Comparison of ENCODE assay signal across 2 cellular contexts in the genomic region with DNA sequence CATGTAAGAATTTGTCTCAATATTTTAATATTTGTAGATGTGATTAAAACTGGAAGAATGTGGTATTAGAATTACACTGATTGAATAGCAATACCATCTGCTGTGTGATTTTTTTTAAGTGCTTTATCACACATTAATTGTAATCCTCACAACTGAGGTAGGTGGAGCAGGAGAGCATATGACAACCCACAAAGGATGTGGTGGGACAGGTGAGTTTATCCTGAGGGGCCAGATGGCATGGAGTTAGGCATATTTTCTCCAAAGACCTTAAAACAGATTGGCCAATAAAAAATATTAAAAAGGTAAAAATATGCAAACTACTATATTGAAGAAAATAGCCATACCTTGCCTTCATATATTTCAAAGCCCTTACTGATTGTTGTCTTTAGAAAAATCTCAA.
TF ChIP-seq lines count a peak whose summit lies in the region.

No MANE protein-coding gene starts in this region.

TF ChIP-seq in SK-N-SH treated with all-trans-retinoic acid at 6 μM for 48 hours, 23 proteins besides CTCF, POLR2A, EP300 and RAD21 (continued from another document):
- TF ChIP-seq, protein P1, sequence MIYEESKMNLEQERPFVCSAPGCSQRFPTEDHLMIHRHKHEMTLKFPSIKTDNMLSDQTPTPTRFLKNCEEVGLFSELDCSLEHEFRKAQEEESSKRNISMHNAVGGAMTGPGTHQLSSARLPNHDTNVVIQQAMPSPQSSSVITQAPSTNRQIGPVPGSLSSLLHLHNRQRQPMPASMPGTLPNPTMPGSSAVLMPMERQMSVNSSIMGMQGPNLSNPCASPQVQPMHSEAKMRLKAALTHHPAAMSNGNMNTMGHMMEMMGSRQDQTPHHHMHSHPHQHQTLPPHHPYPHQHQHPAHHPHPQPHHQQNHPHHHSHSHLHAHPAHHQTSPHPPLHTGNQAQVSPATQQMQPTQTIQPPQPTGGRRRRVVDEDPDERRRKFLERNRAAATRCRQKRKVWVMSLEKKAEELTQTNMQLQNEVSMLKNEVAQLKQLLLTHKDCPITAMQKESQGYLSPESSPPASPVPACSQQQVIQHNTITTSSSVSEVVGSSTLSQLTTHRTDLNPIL (CRISPR knock-in tag; IDR thresholded peaks at IDR 0.05; ENCODE audit: low read depth): no peak
- no peak for TF ChIP-seq ESRRG (CRISPR knock-in tag; IDR thresholded peaks at IDR 0.05)
- no peak for TF ChIP-seq GLIS3 (CRISPR knock-in tag; IDR thresholded peaks at IDR 0.05)
- TF ChIP-seq ZNF565 (CRISPR knock-in tag; conservative IDR thresholded peaks at IDR 0.05; ENCODE audit: low read depth): no peak
- TF ChIP-seq PPARA (CRISPR knock-in tag; IDR thresholded peaks at IDR 0.05; ENCODE audit: borderline replicate concordance): no peak
- no peak for TF ChIP-seq ZNF8 (CRISPR knock-in tag; IDR thresholded peaks at IDR 0.05)
- TF ChIP-seq, protein P2, sequence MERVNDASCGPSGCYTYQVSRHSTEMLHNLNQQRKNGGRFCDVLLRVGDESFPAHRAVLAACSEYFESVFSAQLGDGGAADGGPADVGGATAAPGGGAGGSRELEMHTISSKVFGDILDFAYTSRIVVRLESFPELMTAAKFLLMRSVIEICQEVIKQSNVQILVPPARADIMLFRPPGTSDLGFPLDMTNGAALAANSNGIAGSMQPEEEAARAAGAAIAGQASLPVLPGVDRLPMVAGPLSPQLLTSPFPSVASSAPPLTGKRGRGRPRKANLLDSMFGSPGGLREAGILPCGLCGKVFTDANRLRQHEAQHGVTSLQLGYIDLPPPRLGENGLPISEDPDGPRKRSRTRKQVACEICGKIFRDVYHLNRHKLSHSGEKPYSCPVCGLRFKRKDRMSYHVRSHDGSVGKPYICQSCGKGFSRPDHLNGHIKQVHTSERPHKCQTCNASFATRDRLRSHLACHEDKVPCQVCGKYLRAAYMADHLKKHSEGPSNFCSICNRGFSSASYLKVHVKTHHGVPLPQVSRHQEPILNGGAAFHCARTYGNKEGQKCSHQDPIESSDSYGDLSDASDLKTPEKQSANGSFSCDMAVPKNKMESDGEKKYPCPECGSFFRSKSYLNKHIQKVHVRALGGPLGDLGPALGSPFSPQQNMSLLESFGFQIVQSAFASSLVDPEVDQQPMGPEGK (CRISPR knock-in tag; IDR thresholded peaks at IDR 0.05; ENCODE audit: borderline replicate concordance): no peak; the same call in 1 of the 2 replicates
- no peak for TF ChIP-seq RARB (CRISPR knock-in tag; IDR thresholded peaks at IDR 0.05)
- TF ChIP-seq, protein P3, sequence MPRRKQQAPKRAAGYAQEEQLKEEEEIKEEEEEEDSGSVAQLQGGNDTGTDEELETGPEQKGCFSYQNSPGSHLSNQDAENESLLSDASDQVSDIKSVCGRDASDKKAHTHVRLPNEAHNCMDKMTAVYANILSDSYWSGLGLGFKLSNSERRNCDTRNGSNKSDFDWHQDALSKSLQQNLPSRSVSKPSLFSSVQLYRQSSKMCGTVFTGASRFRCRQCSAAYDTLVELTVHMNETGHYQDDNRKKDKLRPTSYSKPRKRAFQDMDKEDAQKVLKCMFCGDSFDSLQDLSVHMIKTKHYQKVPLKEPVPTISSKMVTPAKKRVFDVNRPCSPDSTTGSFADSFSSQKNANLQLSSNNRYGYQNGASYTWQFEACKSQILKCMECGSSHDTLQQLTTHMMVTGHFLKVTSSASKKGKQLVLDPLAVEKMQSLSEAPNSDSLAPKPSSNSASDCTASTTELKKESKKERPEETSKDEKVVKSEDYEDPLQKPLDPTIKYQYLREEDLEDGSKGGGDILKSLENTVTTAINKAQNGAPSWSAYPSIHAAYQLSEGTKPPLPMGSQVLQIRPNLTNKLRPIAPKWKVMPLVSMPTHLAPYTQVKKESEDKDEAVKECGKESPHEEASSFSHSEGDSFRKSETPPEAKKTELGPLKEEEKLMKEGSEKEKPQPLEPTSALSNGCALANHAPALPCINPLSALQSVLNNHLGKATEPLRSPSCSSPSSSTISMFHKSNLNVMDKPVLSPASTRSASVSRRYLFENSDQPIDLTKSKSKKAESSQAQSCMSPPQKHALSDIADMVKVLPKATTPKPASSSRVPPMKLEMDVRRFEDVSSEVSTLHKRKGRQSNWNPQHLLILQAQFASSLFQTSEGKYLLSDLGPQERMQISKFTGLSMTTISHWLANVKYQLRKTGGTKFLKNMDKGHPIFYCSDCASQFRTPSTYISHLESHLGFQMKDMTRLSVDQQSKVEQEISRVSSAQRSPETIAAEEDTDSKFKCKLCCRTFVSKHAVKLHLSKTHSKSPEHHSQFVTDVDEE (CRISPR knock-in tag; IDR thresholded peaks at IDR 0.05): no peak
- no peak for TF ChIP-seq ZC3H10 (CRISPR knock-in tag; IDR thresholded peaks at IDR 0.05)
- no peak for TF ChIP-seq TOX (CRISPR knock-in tag; IDR thresholded peaks at IDR 0.05; ENCODE audit: borderline replicate concordance)
- no peak for TF ChIP-seq SNAI2 (CRISPR knock-in tag; IDR thresholded peaks at IDR 0.05)
- no peak for TF ChIP-seq ISL1 (CRISPR knock-in tag; IDR thresholded peaks at IDR 0.05)
- no peak for TF ChIP-seq ZNF70 (CRISPR knock-in tag; IDR thresholded peaks at IDR 0.05)

TF ChIP-seq in SK-N-SH, 30 proteins besides CTCF, POLR2A, EP300 and RAD21 (continued from another document):
- TF ChIP-seq POLR2AphosphoS5 (IDR thresholded peaks at IDR 0.05; ENCODE audit: low read depth, low read length) (no peak), RXRA (IDR thresholded peaks at IDR 0.05; ENCODE audit: borderline replicate concordance, low read depth) (no peak), SMC3 (IDR thresholded peaks at IDR 0.05; ENCODE audit: low read depth, low read length) (no peak), TCF12 (IDR thresholded peaks at IDR 0.05) (no peak), MEF2A (IDR thresholded peaks at IDR 0.05; ENCODE audit: borderline replicate concordance, low read depth) (no peak), SIN3A (IDR thresholded peaks at IDR 0.05; ENCODE audit: borderline replicate concordance, low read depth, low read length) (no peak), EZH2phosphoT487 (IDR thresholded peaks at IDR 0.05; ENCODE audit: borderline replicate concordance, low read depth) (no peak), YY1 (IDR thresholded peaks at IDR 0.05; ENCODE audit: low read depth) (no peak), RFX5 (IDR thresholded peaks at IDR 0.05; ENCODE audit: low read length) (no peak), GATA2 (CRISPR knock-in tag; IDR thresholded peaks at IDR 0.05) (no peak), RCOR1 (IDR thresholded peaks at IDR 0.05; ENCODE audit: low read length) (no peak)
- TF ChIP-seq, protein P4, sequence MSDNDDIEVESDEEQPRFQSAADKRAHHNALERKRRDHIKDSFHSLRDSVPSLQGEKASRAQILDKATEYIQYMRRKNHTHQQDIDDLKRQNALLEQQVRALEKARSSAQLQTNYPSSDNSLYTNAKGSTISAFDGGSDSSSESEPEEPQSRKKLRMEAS (IDR thresholded peaks at IDR 0.05; ENCODE audit: low read depth): no peak
- TF ChIP-seq, protein P5, sequence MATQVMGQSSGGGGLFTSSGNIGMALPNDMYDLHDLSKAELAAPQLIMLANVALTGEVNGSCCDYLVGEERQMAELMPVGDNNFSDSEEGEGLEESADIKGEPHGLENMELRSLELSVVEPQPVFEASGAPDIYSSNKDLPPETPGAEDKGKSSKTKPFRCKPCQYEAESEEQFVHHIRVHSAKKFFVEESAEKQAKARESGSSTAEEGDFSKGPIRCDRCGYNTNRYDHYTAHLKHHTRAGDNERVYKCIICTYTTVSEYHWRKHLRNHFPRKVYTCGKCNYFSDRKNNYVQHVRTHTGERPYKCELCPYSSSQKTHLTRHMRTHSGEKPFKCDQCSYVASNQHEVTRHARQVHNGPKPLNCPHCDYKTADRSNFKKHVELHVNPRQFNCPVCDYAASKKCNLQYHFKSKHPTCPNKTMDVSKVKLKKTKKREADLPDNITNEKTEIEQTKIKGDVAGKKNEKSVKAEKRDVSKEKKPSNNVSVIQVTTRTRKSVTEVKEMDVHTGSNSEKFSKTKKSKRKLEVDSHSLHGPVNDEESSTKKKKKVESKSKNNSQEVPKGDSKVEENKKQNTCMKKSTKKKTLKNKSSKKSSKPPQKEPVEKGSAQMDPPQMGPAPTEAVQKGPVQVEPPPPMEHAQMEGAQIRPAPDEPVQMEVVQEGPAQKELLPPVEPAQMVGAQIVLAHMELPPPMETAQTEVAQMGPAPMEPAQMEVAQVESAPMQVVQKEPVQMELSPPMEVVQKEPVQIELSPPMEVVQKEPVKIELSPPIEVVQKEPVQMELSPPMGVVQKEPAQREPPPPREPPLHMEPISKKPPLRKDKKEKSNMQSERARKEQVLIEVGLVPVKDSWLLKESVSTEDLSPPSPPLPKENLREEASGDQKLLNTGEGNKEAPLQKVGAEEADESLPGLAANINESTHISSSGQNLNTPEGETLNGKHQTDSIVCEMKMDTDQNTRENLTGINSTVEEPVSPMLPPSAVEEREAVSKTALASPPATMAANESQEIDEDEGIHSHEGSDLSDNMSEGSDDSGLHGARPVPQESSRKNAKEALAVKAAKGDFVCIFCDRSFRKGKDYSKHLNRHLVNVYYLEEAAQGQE (IDR thresholded peaks at IDR 0.05; ENCODE audit: low read depth, low read length): no peak
